ENCODE assay signal across 9 cellular contexts in the genomic region with DNA sequence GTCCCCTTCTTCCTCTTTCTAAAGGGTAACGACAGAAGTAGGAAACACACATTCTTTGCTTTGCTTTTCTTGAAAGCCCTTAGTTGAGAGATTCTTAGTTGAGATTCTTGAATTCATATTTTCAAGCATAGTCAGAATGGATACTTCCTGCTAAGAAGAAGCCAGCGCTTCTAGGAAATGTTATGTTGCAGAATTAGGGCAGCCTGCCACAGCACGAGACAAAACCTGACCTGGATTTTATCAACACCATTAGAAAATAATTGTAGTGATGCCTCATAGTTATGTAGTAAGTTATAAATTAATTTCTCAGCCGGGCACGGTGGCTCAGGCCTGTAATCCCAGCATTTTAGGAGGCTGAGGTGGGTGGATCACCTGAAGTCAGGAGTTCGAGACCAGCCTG. TPM values are rescaled to one million over a fixed set of nuclear protein-coding genes. Genes with fewer than 3 reads are reported as not detected.
DNase-seq lines count a peak whose midpoint lies in the region; ATAC-seq, FAIRE-seq and TF ChIP-seq lines count a peak whose summit lies in the region.
"Had no signal": no experiment of that assay in that cellular context is flagged by ENCODE, and none has a peak within 500 bp of the region (broad histone marks: within the 10 kb centered on the region; RNA-seq: fewer than 3 reads in every experiment).

No MANE protein-coding gene starts in this region.

- peak overlapping the region; percentile 98 for H3K27ac Mint-ChIP-seq in activated naive CD4-positive, alpha-beta T cell treated with anti-CD3 and anti-CD28 coated beads, Interleukin-2, amount 10 ng/mL, durations not matched to agents 7 days and 5 days

- H3K27ac ChIP-seq in right cardiac atrium (ENCODE audit: low read length) (no peak overlapping the region), tibial artery (no peak overlapping the region)

- peaks cover 70% of the 10 kb centered on the region for H3K4me1 Mint-ChIP-seq in activated naive CD4-positive, alpha-beta T cell treated with anti-CD3 and anti-CD28 coated beads, Interleukin-2, amount 10 ng/mL, durations not matched to agents 7 days and 5 days

- H3K9me3 ChIP-seq in right cardiac atrium (ENCODE audit: control insufficient read depth, low read length) (no peaks in the 10 kb centered on the region), tibial artery (no peaks in the 10 kb centered on the region)

- no peak overlapping the region for H3K4me3 ChIP-seq in right cardiac atrium (ENCODE audit: low read length)
- H3K4me3 ChIP-seq in tibial artery = no peak overlapping the region

- CTCF ChIA-PET in activated naive CD4-positive, alpha-beta T cell treated with anti-CD3 and anti-CD28 coated beads, Interleukin-2, amount 10 ng/mL, durations not matched to agents 7 days and 5 days (lab: Charles Lee) = interaction anchor here (0.9 to 1.0 kb wide), 2 partner anchors 33 to 48 kb away, joined by 3 read pairs; no protein-coding TSS in a partner anchor

- H3K27me3 Mint-ChIP-seq in activated naive CD4-positive, alpha-beta T cell treated with anti-CD3 and anti-CD28 coated beads, Interleukin-2, amount 10 ng/mL, durations not matched to agents 7 days and 5 days = no peaks in the 10 kb centered on the region

- TF ChIP-seq CTCF in tibial artery (IDR thresholded peaks at IDR 0.05) = no peak

- WGBS in right cardiac atrium = 50% methylated on average over 6 of the region's 6 CpGs

- peak; percentile 38 for ATAC-seq in Right ventricle myocardium superior (ENCODE audit: poor library complexity)
- no peak for ATAC-seq in Right ventricle myocardium inferior
- ATAC-seq in right cardiac atrium = peak; percentile 25 to 32

- H3K4me1 ChIP-seq in right cardiac atrium (ENCODE audit: control insufficient read depth, insufficient read depth, low read length) = no peaks in the 10 kb centered on the region
- H3K4me1 ChIP-seq in tibial artery = no peaks in the 10 kb centered on the region

- DNase-seq in Right ventricle myocardium superior (no peak), Right ventricle myocardium inferior (ENCODE audit: missing footprints) (no peak), right cardiac atrium (no peak), tibial artery (peak; percentile 51 to 75), GM19239 (ENCODE audit: insufficient read length, low spot score) (no peak), NCI-H774 (lab: John Stamatoyannopoulos, UW) (no peak), AML-193 (lab: John Stamatoyannopoulos, UW) (no peak)
- DNase-seq in activated naive CD4-positive, alpha-beta T cell treated with anti-CD3 and anti-CD28 coated beads, Interleukin-2, amount 10 ng/mL, durations not matched to agents 7 days and 5 days = peak; percentile 54
- DNase-seq: retina had no signal

- H3K36me3 Mint-ChIP-seq in activated naive CD4-positive, alpha-beta T cell treated with anti-CD3 and anti-CD28 coated beads, Interleukin-2, amount 10 ng/mL, durations not matched to agents 7 days and 5 days = peaks cover 2% of the 10 kb centered on the region

- no peaks in the 10 kb centered on the region for H3K27me3 ChIP-seq in right cardiac atrium (ENCODE audit: control insufficient read depth, insufficient read depth)
- no peaks in the 10 kb centered on the region for H3K27me3 ChIP-seq in tibial artery

- intact Hi-C loops in Right ventricle myocardium superior (cut with DNase I) (no loop called here), Right ventricle myocardium inferior (cut with DNase I) (no loop called here), right cardiac atrium (cut with DNase I) (no loop called here), tibial artery (cut with DNase I; ENCODE audit: low total_unique reads) (no loop called here)

- FAIRE-seq in GM19239 (lab: Jason Lieb, UNC) = no peak

- H3K4me3 Mint-ChIP-seq in activated naive CD4-positive, alpha-beta T cell treated with anti-CD3 and anti-CD28 coated beads, Interleukin-2, amount 10 ng/mL, durations not matched to agents 7 days and 5 days = peak overlapping the region; percentile 65

- H3K9me3 Mint-ChIP-seq in activated naive CD4-positive, alpha-beta T cell treated with anti-CD3 and anti-CD28 coated beads, Interleukin-2, amount 10 ng/mL, durations not matched to agents 7 days and 5 days = no peaks in the 10 kb centered on the region

- no peaks in the 10 kb centered on the region for H3K36me3 ChIP-seq in tibial artery

RNA-seq across cellular contexts. Expression of a gene that starts 37.9 kb away (rescaled TPM):
- total RNA-seq in Right ventricle myocardium superior (14.5 TPM), Right ventricle myocardium inferior (15.3 TPM), right cardiac atrium (10 to 100 TPM; 14.7 to 18.4 (median 15.3) TPM)
- polyA plus RNA-seq in right cardiac atrium = 8.1 TPM

Comparison
In these comparisons a context has a peak if more than half of its experiments do, and no peak if none do; other contexts are left out.
1. DNase-seq: peak in activated naive CD4-positive, alpha-beta T cell treated with anti-CD3 and anti-CD28 coated beads, Interleukin-2, amount 10 ng/mL, durations not matched to agents 7 days and 5 days (single experiment) and tibial artery (2 of 2); none in Right ventricle myocardium superior (single experiment), Right ventricle myocardium inferior (single experiment), right cardiac atrium (0 of 3), GM19239 (single experiment), NCI-H774 (single experiment) and AML-193 (0 of 2).